ENCODE assay signal across 8 cellular contexts in genomic region chr5:132293066-132293991, GRCh38. TPM values are rescaled to one million over a fixed set of nuclear protein-coding genes. Genes with fewer than 3 reads are reported as not detected.
DNase-seq lines count a peak whose midpoint lies in the region; ATAC-seq, FAIRE-seq and TF ChIP-seq lines count a peak whose summit lies in the region.

No MANE protein-coding gene starts in this region.

- H3F3A ChIP-seq in DOHH2 (ENCODE audit: control insufficient read depth, insufficient read depth): no peaks in the 10 kb centered on the region
- H3F3A ChIP-seq in Loucy (ENCODE audit: low read depth): no peaks in the 10 kb centered on the region

- TF ChIP-seq POLR2A in H54 (IDR thresholded peaks at IDR 0.05; ENCODE audit: low read depth, low read length): peak; percentile 73

- H3K27ac Mint-ChIP-seq in nephron progenitor cell: peak overlapping the region; percentile 99
- peak overlapping the region; percentile 96 for H3K27ac Mint-ChIP-seq in stimulated activated naive CD8-positive, alpha-beta T cell treated with anti-CD3 and anti-CD28 coated beads, Interleukin-15, Interleukin-2, amounts not matched to agents 100 ng/mL and 50 ng/mL, for 24 hours

- peaks cover 41% of the 10 kb centered on the region for H3K27me3 Mint-ChIP-seq in nephron progenitor cell (ENCODE audit: low read depth, poor library complexity)
- H3K27me3 Mint-ChIP-seq in stimulated activated naive CD8-positive, alpha-beta T cell treated with anti-CD3 and anti-CD28 coated beads, Interleukin-15, Interleukin-2, amounts not matched to agents 100 ng/mL and 50 ng/mL, for 24 hours: peaks cover 22% of the 10 kb centered on the region

- H3K4me2 ChIP-seq in DOHH2 (ENCODE audit: low read length) (peak overlapping the region; percentile 81), Loucy (ENCODE audit: low read depth, low read length, poor library complexity, severe bottlenecking) (peak overlapping the region; percentile 76)

- H3K4me3 ChIP-seq in DOHH2 (ENCODE audit: low read length) (peak overlapping the region; percentile 72), Loucy (ENCODE audit: low read length, poor library complexity, severe bottlenecking) (peak overlapping the region; percentile 77), RWPE2 (ENCODE audit: severe bottlenecking) (peak overlapping the region; percentile 43), fibroblast of the aortic adventitia (ENCODE audit: low read depth, low read length) (peak overlapping the region; percentile 82)

- H3K27me3 ChIP-seq in DOHH2 (ENCODE audit: control insufficient read depth, low read length) (peaks cover 62% of the 10 kb centered on the region), Loucy (ENCODE audit: insufficient read depth, low read length, poor library complexity, severe bottlenecking) (no peaks in the 10 kb centered on the region), RWPE2 (ENCODE audit: insufficient read depth, poor library complexity, severe bottlenecking) (no peaks in the 10 kb centered on the region)

- H3K36me3 ChIP-seq in DOHH2 (ENCODE audit: control insufficient read depth, low read length) (no peaks in the 10 kb centered on the region), Loucy (ENCODE audit: insufficient read depth, low read length) (no peaks in the 10 kb centered on the region), RWPE2 (ENCODE audit: low read depth) (no peaks in the 10 kb centered on the region)

- H3K9me3 Mint-ChIP-seq in nephron progenitor cell: no peaks in the 10 kb centered on the region
- H3K9me3 Mint-ChIP-seq in stimulated activated naive CD8-positive, alpha-beta T cell treated with anti-CD3 and anti-CD28 coated beads, Interleukin-15, Interleukin-2, amounts not matched to agents 100 ng/mL and 50 ng/mL, for 24 hours: no peaks in the 10 kb centered on the region

- H3K4me1 ChIP-seq in DOHH2 (ENCODE audit: control insufficient read depth, low read length) (peaks cover 26% of the 10 kb centered on the region), Loucy (ENCODE audit: insufficient read depth, low read length, poor library complexity, severe bottlenecking) (peaks cover 16% of the 10 kb centered on the region), RWPE2 (ENCODE audit: insufficient read depth, poor library complexity, severe bottlenecking) (peaks cover 17% of the 10 kb centered on the region)

- no peaks in the 10 kb centered on the region for H3K9me2 ChIP-seq in DOHH2 (replicated peaks; ENCODE audit: control insufficient read depth, low read length)
- no peaks in the 10 kb centered on the region for H3K9me2 ChIP-seq in Loucy (replicated peaks; ENCODE audit: low read depth, low read length)

- peaks cover 31% of the 10 kb centered on the region for H3K4me1 Mint-ChIP-seq in nephron progenitor cell
- H3K4me1 Mint-ChIP-seq in stimulated activated naive CD8-positive, alpha-beta T cell treated with anti-CD3 and anti-CD28 coated beads, Interleukin-15, Interleukin-2, amounts not matched to agents 100 ng/mL and 50 ng/mL, for 24 hours (ENCODE audit: low read depth): peaks cover 29% of the 10 kb centered on the region

- TF ChIP-seq CTCF in DOHH2 (IDR thresholded peaks at IDR 0.05; ENCODE audit: low read depth, low read length, poor library complexity, severe bottlenecking) (no peak), Loucy (conservative IDR thresholded peaks at IDR 0.05; ENCODE audit: low read length) (0 out of 2 replicates have a peak, but pooled peaks have one; percentile 11), RWPE2 (IDR thresholded peaks at IDR 0.05; ENCODE audit: poor library complexity, severe bottlenecking) (peak; percentile 31), fibroblast of the aortic adventitia (IDR thresholded peaks at IDR 0.05; ENCODE audit: insufficient read depth, low read length) (no peak), nephron progenitor cell (IDR thresholded peaks at IDR 0.05) (no peak)

- H3K79me2 ChIP-seq in DOHH2 (ENCODE audit: control insufficient read depth, low read length) (no peaks in the 10 kb centered on the region), Loucy (ENCODE audit: insufficient read depth, low read length) (no peaks in the 10 kb centered on the region)

- peak overlapping the region; percentile 88 for H3K4me3 Mint-ChIP-seq in nephron progenitor cell
- H3K4me3 Mint-ChIP-seq in stimulated activated naive CD8-positive, alpha-beta T cell treated with anti-CD3 and anti-CD28 coated beads, Interleukin-15, Interleukin-2, amounts not matched to agents 100 ng/mL and 50 ng/mL, for 24 hours: peak overlapping the region; percentile 92

- peak; percentile 45 for ATAC-seq in RWPE2 (ENCODE audit: low read depth)

- H3K9me3 ChIP-seq in DOHH2 (ENCODE audit: control insufficient read depth, insufficient read depth, low read length) (no peaks in the 10 kb centered on the region), Loucy (ENCODE audit: insufficient read depth, low read depth, low read length) (no peaks in the 10 kb centered on the region), RWPE2 (ENCODE audit: severe bottlenecking) (no peaks in the 10 kb centered on the region)

- H4K20me1 ChIP-seq in DOHH2 (ENCODE audit: control insufficient read depth, insufficient read depth, low read depth, low read length) (no peaks in the 10 kb centered on the region), Loucy (ENCODE audit: insufficient read depth, low read length, poor library complexity, severe bottlenecking) (no peaks in the 10 kb centered on the region)

- H2AFZ ChIP-seq in Loucy (ENCODE audit: low read length): peak overlapping the region; percentile 85

- DNase-seq in H54 (ENCODE audit: insufficient read length, low spot score): peak; percentile 82
- peak; percentile 92 for DNase-seq in RWPE2 (ENCODE audit: low spot score)
- peak; percentile 88 for DNase-seq in activated effector memory CD4-positive, alpha-beta T cell treated with anti-CD3 and anti-CD28 coated beads, Interleukin-2, amount 50 U/mL, for 16 hours
- peak; percentile 85 for DNase-seq in fibroblast of the aortic adventitia (ENCODE audit: low read depth)
- peak; percentile 88 for DNase-seq in nephron progenitor cell

- no peak for FAIRE-seq in H54 (lab: Jason Lieb, UNC)

- no peaks in the 10 kb centered on the region for H3K36me3 Mint-ChIP-seq in nephron progenitor cell (ENCODE audit: low read depth)
- H3K36me3 Mint-ChIP-seq in stimulated activated naive CD8-positive, alpha-beta T cell treated with anti-CD3 and anti-CD28 coated beads, Interleukin-15, Interleukin-2, amounts not matched to agents 100 ng/mL and 50 ng/mL, for 24 hours (ENCODE audit: low read depth): no peaks in the 10 kb centered on the region

- H3K27ac ChIP-seq in DOHH2 (ENCODE audit: low read depth, low read length): no peak overlapping the region
- peak overlapping the region; percentile 89 for H3K27ac ChIP-seq in RWPE2 (ENCODE audit: poor library complexity, severe bottlenecking)

- peak overlapping the region; percentile 79 for H3K9ac ChIP-seq in Loucy (ENCODE audit: low read depth, low read length, poor library complexity, severe bottlenecking)

RNA-seq across cellular contexts. Expression of gene SLC22A4, which starts 0.9 kb away (rescaled TPM):
- 3.4 and 5.7 TPM in 2 replicates for total RNA-seq in fibroblast of the aortic adventitia (ENCODE audit: low replicate concordance)

RNA-seq across cellular contexts. Expression of gene PDLIM4, which starts 35.8 kb away (rescaled TPM):
- 37.3 and 41.8 TPM in 2 replicates for total RNA-seq in fibroblast of the aortic adventitia (ENCODE audit: low replicate concordance)

Comparison
In these comparisons a context has a peak if more than half of its experiments do, and no peak if none do; other contexts are left out.
1. CTCF ChIP-seq: peak in Loucy (single experiment) and RWPE2 (single experiment); none in DOHH2 (single experiment), fibroblast of the aortic adventitia (single experiment) and nephron progenitor cell (single experiment).
2. Peak in every context shown above with its lines, with median percentiles within 50 percentile points of each other: H3K4me3 ChIP-seq and DNase-seq.